13 cellular contexts compared by ENCODE assay signal in the genomic region with DNA sequence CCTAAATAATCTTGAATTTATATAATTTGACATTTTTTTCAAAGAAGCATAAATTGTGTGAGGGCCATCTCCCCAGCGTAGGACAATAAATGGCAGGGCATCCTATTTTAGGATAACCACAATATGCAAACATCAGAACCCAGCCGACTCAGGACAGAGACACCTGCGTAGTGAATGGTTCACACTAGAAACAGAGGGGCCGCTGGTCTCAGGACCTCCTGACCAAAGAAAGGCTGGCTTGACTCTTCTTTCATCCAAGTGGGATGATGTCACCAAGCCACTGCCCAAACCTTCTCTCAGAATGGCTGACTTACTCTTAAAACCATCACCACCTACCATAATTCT.
DNase-seq lines count a peak whose midpoint lies in the region; ATAC-seq and TF ChIP-seq lines count a peak whose summit lies in the region.
"Had no signal": no experiment of that assay in that cellular context is flagged by ENCODE, and none has a peak within 500 bp of the region (broad histone marks: within the 10 kb centered on the region; RNA-seq: fewer than 3 reads in every experiment).

No MANE protein-coding gene starts in this region.

- CTCF ChIA-PET in CD8-positive, alpha-beta memory T cell (lab: Charles Lee): interaction anchor here (1.0 to 2.0 kb wide), 4 partner anchors 11 to 48 kb away, joined by 3 to 7 read pairs (median 5); no protein-coding TSS in a partner anchor
- CTCF ChIA-PET in activated CD4-positive, alpha-beta memory T cell treated with anti-CD3 and anti-CD28 coated beads, Interleukin-2, amount 10 ng/mL, durations not matched to agents 7 days and 5 days (lab: Charles Lee): interaction anchor here (0.6 kb wide), 1 partner anchor 180 kb away, joined by 3 read pairs; no protein-coding TSS in a partner anchor

- H3K4me3 Mint-ChIP-seq in CD8-positive, alpha-beta memory T cell: peak overlapping the region; percentile 22 to 82 (median 63)
- no peak overlapping the region for H3K4me3 Mint-ChIP-seq in activated CD4-positive, alpha-beta memory T cell treated with anti-CD3 and anti-CD28 coated beads, Interleukin-2, amount 10 ng/mL, durations not matched to agents 7 days and 5 days
- H3K4me3 Mint-ChIP-seq: neural crest cell had no signal

- peak overlapping the region; percentile 5 for H3K4me3 ChIP-seq in CD8-positive, alpha-beta memory T cell (ENCODE audit: low read length)
- H3K4me3 ChIP-seq in thyroid gland (replicated peaks in 1 of 3): no peak overlapping the region
- H3K4me3 ChIP-seq: body of pancreas, gastroesophageal sphincter had no signal

- H3K27me3 ChIP-seq in CD8-positive, alpha-beta memory T cell (ENCODE audit: insufficient read depth, low read length, poor library complexity, severe bottlenecking): no peaks in the 10 kb centered on the region
- H3K27me3 ChIP-seq in thyroid gland: no peaks in the 10 kb centered on the region
- H3K27me3 ChIP-seq: body of pancreas, gastroesophageal sphincter had no signal

- H3K9me3 Mint-ChIP-seq in CD8-positive, alpha-beta memory T cell: no peaks in the 10 kb centered on the region
- no peaks in the 10 kb centered on the region for H3K9me3 Mint-ChIP-seq in activated CD4-positive, alpha-beta memory T cell treated with anti-CD3 and anti-CD28 coated beads, Interleukin-2, amount 10 ng/mL, durations not matched to agents 7 days and 5 days
- H3K9me3 Mint-ChIP-seq: neural crest cell had no signal

- H3K36me3 Mint-ChIP-seq in CD8-positive, alpha-beta memory T cell: peaks cover 5 to 19% (median 10%) of the 10 kb centered on the region in 3 donors
- H3K36me3 Mint-ChIP-seq in activated CD4-positive, alpha-beta memory T cell treated with anti-CD3 and anti-CD28 coated beads, Interleukin-2, amount 10 ng/mL, durations not matched to agents 7 days and 5 days (ENCODE audit: low read depth): peaks cover 9% of the 10 kb centered on the region

- peaks cover 89% of the 10 kb centered on the region for H3K4me1 ChIP-seq in CD8-positive, alpha-beta memory T cell (ENCODE audit: insufficient read depth, low read length)
- peaks cover 28 to 34% of the 10 kb centered on the region in 2 donors for H3K4me1 ChIP-seq in thyroid gland

- WGBS in thyroid gland, 2 donors: 96 to 99% methylated on average over 4 of the region's 4 CpGs

- no peaks in the 10 kb centered on the region for H3K9me3 ChIP-seq in CD8-positive, alpha-beta memory T cell (ENCODE audit: low read length)
- no peaks in the 10 kb centered on the region for H3K9me3 ChIP-seq in thyroid gland
- H3K9me3 ChIP-seq: body of pancreas, gastroesophageal sphincter had no signal

- ATAC-seq in GM19452 (IDR thresholded peaks at IDR 0.05; ENCODE audit: unreplicated experiment) (peak; percentile 55), HG03060 (IDR thresholded peaks at IDR 0.05; ENCODE audit: low read depth, unreplicated experiment) (peak; percentile 43)
- ATAC-seq: body of pancreas, gastroesophageal sphincter, HCT116 had no signal

- no peak for TF ChIP-seq CTCF in thyroid gland (IDR thresholded peaks at IDR 0.05)

- peaks cover 79 to 97% (median 94%) of the 10 kb centered on the region in 3 donors for H3K4me1 Mint-ChIP-seq in CD8-positive, alpha-beta memory T cell
- peaks cover 55% of the 10 kb centered on the region for H3K4me1 Mint-ChIP-seq in activated CD4-positive, alpha-beta memory T cell treated with anti-CD3 and anti-CD28 coated beads, Interleukin-2, amount 10 ng/mL, durations not matched to agents 7 days and 5 days
- H3K4me1 Mint-ChIP-seq: neural crest cell had no signal

- no peak for DNase-seq in CD8-positive, alpha-beta memory T cell
- DNase-seq in activated CD4-positive, alpha-beta memory T cell treated with anti-CD3 and anti-CD28 coated beads, Interleukin-2, amount 10 ng/mL, durations not matched to agents 7 days and 5 days: no peak
- no peak for DNase-seq in T-helper 9 cell
- DNase-seq in NOMO-1 (lab: John Stamatoyannopoulos, UW; ENCODE audit: unreplicated experiment in 2 of 2): no peak
- DNase-seq in thyroid gland: no peak
- DNase-seq in NCI-H1417 (lab: John Stamatoyannopoulos, UW): no peak
- DNase-seq: body of pancreas, NCI-H2171 treated with DMSO at 0.1 percent for 48 hours had no signal

- POLR2A ChIA-PET in CD8-positive, alpha-beta memory T cell (lab: Charles Lee): interaction anchor here (1.1 kb wide), 2 partner anchors 35 to 52 kb away, joined by 3 read pairs; no protein-coding TSS in a partner anchor
- POLR2A ChIA-PET in activated CD4-positive, alpha-beta memory T cell treated with anti-CD3 and anti-CD28 coated beads, Interleukin-2, amount 10 ng/mL, durations not matched to agents 7 days and 5 days (lab: Charles Lee): interaction anchor here (0.8 to 1.8 kb wide), 6 partner anchors 18 to 164 kb away, joined by 3 to 6 read pairs (median 3); no protein-coding TSS in a partner anchor

- TF ChIP-seq POLR2A in thyroid gland (IDR thresholded peaks at IDR 0.05): no peak

- peaks cover 0 to 2% of the 10 kb centered on the region in 2 donors for H3K27me3 Mint-ChIP-seq in CD8-positive, alpha-beta memory T cell
- H3K27me3 Mint-ChIP-seq in activated CD4-positive, alpha-beta memory T cell treated with anti-CD3 and anti-CD28 coated beads, Interleukin-2, amount 10 ng/mL, durations not matched to agents 7 days and 5 days: peaks cover 8% of the 10 kb centered on the region

- H3K27ac Mint-ChIP-seq in CD8-positive, alpha-beta memory T cell: peak overlapping the region; percentile 86 to 98 (median 96)
- peak overlapping the region; percentile 76 for H3K27ac Mint-ChIP-seq in activated CD4-positive, alpha-beta memory T cell treated with anti-CD3 and anti-CD28 coated beads, Interleukin-2, amount 10 ng/mL, durations not matched to agents 7 days and 5 days

- peak overlapping the region; percentile 47 for H3K27ac ChIP-seq in CD8-positive, alpha-beta memory T cell (ENCODE audit: low read depth, low read length)
- H3K27ac ChIP-seq in thyroid gland: no peak overlapping the region
- H3K27ac ChIP-seq: body of pancreas, gastroesophageal sphincter had no signal

- H3K36me3 ChIP-seq in CD8-positive, alpha-beta memory T cell (ENCODE audit: insufficient read depth, low read length): no peaks in the 10 kb centered on the region
- H3K36me3 ChIP-seq in thyroid gland: no peaks in the 10 kb centered on the region
- H3K36me3 ChIP-seq: gastroesophageal sphincter had no signal

- intact Hi-C loops in thyroid gland (cut with DNase I): no loop called here
